In the genomic region with DNA sequence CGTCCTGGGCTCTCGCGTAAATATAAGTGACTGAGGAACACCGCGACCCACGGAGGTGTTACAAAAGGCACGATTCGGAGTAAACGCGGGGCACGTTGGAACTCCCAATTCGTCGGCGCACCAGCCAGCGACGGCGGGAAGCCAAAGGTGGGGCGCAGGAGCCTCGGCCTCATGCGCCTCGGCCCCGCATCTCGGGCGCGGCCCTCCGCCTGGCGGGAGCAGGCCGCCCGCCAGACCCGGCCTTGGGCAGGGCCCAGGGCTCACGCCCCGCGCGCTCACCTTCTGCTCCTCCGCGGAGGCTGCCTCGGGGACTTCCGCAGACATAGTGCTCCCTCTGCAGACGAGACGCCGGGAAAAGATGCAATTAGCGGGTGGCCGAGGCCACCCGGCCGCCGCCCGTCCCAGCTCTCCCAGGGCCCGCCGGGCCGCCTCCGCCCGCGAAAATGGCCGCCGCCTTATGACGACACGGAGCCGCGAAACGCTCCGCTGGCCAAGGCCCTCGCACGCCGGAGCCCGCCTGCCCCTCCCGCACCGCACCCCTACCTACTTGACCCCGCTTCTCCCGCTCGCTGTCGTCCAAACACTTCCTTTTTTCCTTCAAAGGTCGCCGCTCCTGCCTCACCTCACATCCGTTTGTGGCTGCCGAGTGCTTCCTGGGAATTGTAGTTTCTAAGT, we compare ENCODE assay signal across 8 cellular contexts. TPM values are rescaled to one million over a fixed set of nuclear protein-coding genes. Genes with fewer than 3 reads are reported as not detected.
DNase-seq lines count a peak whose midpoint lies in the region; ATAC-seq and TF ChIP-seq lines count a peak whose summit lies in the region.

A gene with protein sequence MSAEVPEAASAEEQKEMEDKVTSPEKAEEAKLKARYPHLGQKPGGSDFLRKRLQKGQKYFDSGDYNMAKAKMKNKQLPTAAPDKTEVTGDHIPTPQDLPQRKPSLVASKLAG (minus strand): TSS at position 462 of the 675 bp plus-strand sequence. CDS start 138 bp downstream, at position 324.

- H3K27me3 Mint-ChIP-seq in WTC11 (ENCODE audit: low read depth): no peaks in the 10 kb centered on the region
- peaks cover 4 to 15% (median 10%) of the 10 kb centered on the region in 3 donors for H3K27me3 Mint-ChIP-seq in immature natural killer cell (ENCODE audit: low read depth in 3 of 3)

- H3K36me3 Mint-ChIP-seq in WTC11: no peaks in the 10 kb centered on the region; the same call in 1 of the 2 replicates
- H3K36me3 Mint-ChIP-seq in immature natural killer cell: peaks cover 0 to under 1% (median 0%) of the 10 kb centered on the region in 3 donors

- POLR2A ChIA-PET in AG04449 (lab: Yijun Ruan, JAX) (interaction anchor here (0.6 kb wide), 1 partner anchor 73 kb away, joined by 3 read pairs; no protein-coding TSS in a partner anchor), WTC11 (lab: Charles Lee) (interaction anchor here (0.9 kb wide), 1 partner anchor 109 kb away, joined by 3 read pairs; no protein-coding TSS in a partner anchor)

- H3K4me1 Mint-ChIP-seq in WTC11 (peaks cover 33% of the 10 kb centered on the region), immature natural killer cell (peaks cover 35 to 46% of the 10 kb centered on the region in 2 donors)

- H3K4me3 ChIP-seq in AG04449 (ENCODE audit: low read depth, low read length): peak within 1 kb of the TSS; percentile 65
- peak within 1 kb of the TSS; percentile 67 to 84 for H3K4me3 ChIP-seq in cardiac fibroblast (replicated peaks in 1 of 2; ENCODE audit: low read depth in 2 of 2, low read length in 2 of 2)

- peak; percentile 10 for TF ChIP-seq CTCF in AG04449 (IDR thresholded peaks at IDR 0.05; ENCODE audit: insufficient read depth, low read length, missing control alignments)
- TF ChIP-seq CTCF in WTC11 (IDR thresholded peaks at IDR 0.05): no peak
- TF ChIP-seq CTCF in cardiac fibroblast (IDR thresholded peaks at IDR 0.05; ENCODE audit: low read depth, low read length): no peak

- peak within 1 kb of the TSS; percentile 93 for H3K4me3 Mint-ChIP-seq in WTC11
- peak within 1 kb of the TSS; percentile 93 to 99 (median 99) for H3K4me3 Mint-ChIP-seq in immature natural killer cell

- CTCF ChIA-PET in AG04449 (lab: Yijun Ruan, JAX) (interaction anchor here (0.9 kb wide), 2 partner anchors 14 to 162 kb away, joined by 3 read pairs; no protein-coding TSS in a partner anchor), WTC11 (lab: Charles Lee) (no interaction called here)

- H3K9me3 Mint-ChIP-seq in WTC11 (no peaks in the 10 kb centered on the region), immature natural killer cell (no peaks in the 10 kb centered on the region)

- peak within 1 kb of the TSS; percentile 95 for H3K27ac Mint-ChIP-seq in WTC11
- H3K27ac Mint-ChIP-seq in immature natural killer cell: peak within 1 kb of the TSS; percentile 98 to 100 (median 100)

- DNase-seq in AG04449 (ENCODE audit: low read depth, low spot score) (peak; percentile 31), NCI-H2196 treated with DMSO at 0.1 percent for 48 hours (lab: John Stamatoyannopoulos, UW; ENCODE audit: unreplicated experiment) (peak; percentile 67), WTC11 (ENCODE audit: low spot score) (peak; percentile 95), cardiac fibroblast (ENCODE audit: low read depth in 2 of 2) (peak; percentile 89 to 94), immature natural killer cell (peak; percentile 70 to 75 (median 72))
- DNase-seq in stimulated activated CD4-positive, alpha-beta T cell treated with anti-CD3 and anti-CD28 coated beads, Interleukin-12 subunit alpha, Interleukin-12 subunit beta, amount 100 ng/mL, for 24 hours (ENCODE audit: low read depth in 2 of 2): peak; percentile 71 to 80

- ATAC-seq in GM18873 (IDR thresholded peaks at IDR 0.05; ENCODE audit: low FRiP score, unreplicated experiment) (peak; percentile 55), HG03139 (IDR thresholded peaks at IDR 0.05; ENCODE audit: unreplicated experiment) (peak; percentile 73), WTC11 (peak; percentile 96)

TF ChIP-seq in WTC11, 78 proteins besides CTCF, POLR2A, EP300 and RAD21 (continues in another document):
- TF ChIP-seq ZNF263 (CRISPR knock-in tag; IDR thresholded peaks at IDR 0.05; ENCODE audit: low read depth): no peak
- TF ChIP-seq, protein P1, sequence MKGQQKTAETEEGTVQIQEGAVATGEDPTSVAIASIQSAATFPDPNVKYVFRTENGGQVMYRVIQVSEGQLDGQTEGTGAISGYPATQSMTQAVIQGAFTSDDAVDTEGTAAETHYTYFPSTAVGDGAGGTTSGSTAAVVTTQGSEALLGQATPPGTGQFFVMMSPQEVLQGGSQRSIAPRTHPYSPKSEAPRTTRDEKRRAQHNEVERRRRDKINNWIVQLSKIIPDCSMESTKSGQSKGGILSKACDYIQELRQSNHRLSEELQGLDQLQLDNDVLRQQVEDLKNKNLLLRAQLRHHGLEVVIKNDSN (CRISPR knock-in tag; IDR thresholded peaks at IDR 0.05): peak; percentile 33; the same call in 1 of the 2 replicates
- TF ChIP-seq, protein P2, sequence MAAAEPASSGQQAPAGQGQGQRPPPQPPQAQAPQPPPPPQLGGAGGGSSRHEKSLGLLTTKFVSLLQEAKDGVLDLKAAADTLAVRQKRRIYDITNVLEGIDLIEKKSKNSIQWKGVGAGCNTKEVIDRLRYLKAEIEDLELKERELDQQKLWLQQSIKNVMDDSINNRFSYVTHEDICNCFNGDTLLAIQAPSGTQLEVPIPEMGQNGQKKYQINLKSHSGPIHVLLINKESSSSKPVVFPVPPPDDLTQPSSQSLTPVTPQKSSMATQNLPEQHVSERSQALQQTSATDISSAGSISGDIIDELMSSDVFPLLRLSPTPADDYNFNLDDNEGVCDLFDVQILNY (CRISPR knock-in tag; IDR thresholded peaks at IDR 0.05): peak; percentile 91
- TF ChIP-seq, protein P3, sequence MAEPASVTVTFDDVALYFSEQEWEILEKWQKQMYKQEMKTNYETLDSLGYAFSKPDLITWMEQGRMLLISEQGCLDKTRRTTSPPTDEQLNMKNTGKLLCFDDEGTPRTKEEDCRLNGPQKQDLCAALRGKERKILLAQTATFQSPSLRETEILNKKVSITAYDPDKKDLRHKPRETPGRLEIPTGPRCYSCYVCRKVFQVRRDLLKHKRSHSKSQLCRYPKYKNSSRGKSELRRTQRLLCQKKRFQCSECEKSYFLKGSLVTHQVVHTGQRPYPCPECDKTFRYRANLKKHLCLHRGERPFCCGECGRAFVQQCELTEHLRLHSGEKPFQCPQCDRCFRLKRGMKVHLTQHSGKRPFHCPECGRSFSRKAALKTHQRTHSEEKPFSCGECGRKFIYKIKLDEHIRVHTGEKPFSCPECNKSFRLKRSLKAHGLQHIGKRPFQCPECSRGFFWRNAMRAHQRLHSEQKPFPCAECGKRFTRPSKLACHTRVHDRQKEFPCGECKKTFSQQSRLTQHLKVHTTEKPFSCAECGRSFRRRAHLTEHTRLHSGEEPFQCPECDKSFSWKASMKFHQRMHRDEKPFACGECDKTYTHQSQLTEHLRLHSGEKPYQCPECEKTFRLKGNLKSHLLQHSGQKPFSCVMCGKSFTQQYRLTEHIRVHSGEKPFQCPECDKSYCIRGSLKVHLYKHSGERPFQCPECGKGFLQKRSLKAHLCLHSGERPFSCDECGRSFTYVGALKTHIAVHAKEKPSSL (CRISPR knock-in tag; conservative IDR thresholded peaks at IDR 0.05): no peak
- peak; percentile 93 for TF ChIP-seq NR2C2 (CRISPR knock-in tag; IDR thresholded peaks at IDR 0.05)
- no peak for TF ChIP-seq MXD4 (CRISPR knock-in tag; IDR thresholded peaks at IDR 0.05; ENCODE audit: borderline replicate concordance)
- peak; percentile 51; the same call in 1 of the 2 replicates for TF ChIP-seq TP53 (CRISPR knock-in tag; IDR thresholded peaks at IDR 0.05)
- TF ChIP-seq, protein P4, sequence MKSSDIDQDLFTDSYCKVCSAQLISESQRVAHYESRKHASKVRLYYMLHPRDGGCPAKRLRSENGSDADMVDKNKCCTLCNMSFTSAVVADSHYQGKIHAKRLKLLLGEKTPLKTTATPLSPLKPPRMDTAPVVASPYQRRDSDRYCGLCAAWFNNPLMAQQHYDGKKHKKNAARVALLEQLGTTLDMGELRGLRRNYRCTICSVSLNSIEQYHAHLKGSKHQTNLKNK (CRISPR knock-in tag; IDR thresholded peaks at IDR 0.05): no peak
- TF ChIP-seq, protein P5, sequence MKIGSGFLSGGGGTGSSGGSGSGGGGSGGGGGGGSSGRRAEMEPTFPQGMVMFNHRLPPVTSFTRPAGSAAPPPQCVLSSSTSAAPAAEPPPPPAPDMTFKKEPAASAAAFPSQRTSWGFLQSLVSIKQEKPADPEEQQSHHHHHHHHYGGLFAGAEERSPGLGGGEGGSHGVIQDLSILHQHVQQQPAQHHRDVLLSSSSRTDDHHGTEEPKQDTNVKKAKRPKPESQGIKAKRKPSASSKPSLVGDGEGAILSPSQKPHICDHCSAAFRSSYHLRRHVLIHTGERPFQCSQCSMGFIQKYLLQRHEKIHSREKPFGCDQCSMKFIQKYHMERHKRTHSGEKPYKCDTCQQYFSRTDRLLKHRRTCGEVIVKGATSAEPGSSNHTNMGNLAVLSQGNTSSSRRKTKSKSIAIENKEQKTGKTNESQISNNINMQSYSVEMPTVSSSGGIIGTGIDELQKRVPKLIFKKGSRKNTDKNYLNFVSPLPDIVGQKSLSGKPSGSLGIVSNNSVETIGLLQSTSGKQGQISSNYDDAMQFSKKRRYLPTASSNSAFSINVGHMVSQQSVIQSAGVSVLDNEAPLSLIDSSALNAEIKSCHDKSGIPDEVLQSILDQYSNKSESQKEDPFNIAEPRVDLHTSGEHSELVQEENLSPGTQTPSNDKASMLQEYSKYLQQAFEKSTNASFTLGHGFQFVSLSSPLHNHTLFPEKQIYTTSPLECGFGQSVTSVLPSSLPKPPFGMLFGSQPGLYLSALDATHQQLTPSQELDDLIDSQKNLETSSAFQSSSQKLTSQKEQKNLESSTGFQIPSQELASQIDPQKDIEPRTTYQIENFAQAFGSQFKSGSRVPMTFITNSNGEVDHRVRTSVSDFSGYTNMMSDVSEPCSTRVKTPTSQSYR (CRISPR knock-in tag; IDR thresholded peaks at IDR 0.05): no peak
- TF ChIP-seq, protein P6, sequence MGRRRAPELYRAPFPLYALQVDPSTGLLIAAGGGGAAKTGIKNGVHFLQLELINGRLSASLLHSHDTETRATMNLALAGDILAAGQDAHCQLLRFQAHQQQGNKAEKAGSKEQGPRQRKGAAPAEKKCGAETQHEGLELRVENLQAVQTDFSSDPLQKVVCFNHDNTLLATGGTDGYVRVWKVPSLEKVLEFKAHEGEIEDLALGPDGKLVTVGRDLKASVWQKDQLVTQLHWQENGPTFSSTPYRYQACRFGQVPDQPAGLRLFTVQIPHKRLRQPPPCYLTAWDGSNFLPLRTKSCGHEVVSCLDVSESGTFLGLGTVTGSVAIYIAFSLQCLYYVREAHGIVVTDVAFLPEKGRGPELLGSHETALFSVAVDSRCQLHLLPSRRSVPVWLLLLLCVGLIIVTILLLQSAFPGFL (CRISPR knock-in tag; IDR thresholded peaks at IDR 0.05; ENCODE audit: borderline replicate concordance): 0 out of 2 replicates have a peak, but pooled peaks have one; percentile 11
- TF ChIP-seq FOXK1 (CRISPR knock-in tag; IDR thresholded peaks at IDR 0.05): peak; percentile 81; the same call in 1 of the 2 replicates

RNA-seq across cellular contexts. Expression of the gene that starts here (rescaled TPM):
- total RNA-seq in WTC11 (2021): 203 to 217 TPM (median 212 TPM) in 3 replicates
- 10 to 100 TPM; 62.9 to 88.5 (median 71.2) TPM for polyA plus RNA-seq in immature natural killer cell

Comparison
In these comparisons a context has a peak if more than half of its experiments do, and no peak if none do; other contexts are left out.
1. Peak in every context shown above with its lines: DNase-seq, ATAC-seq and H3K4me3 ChIP-seq.
2. DNase-seq: peak in every context shown above with its lines; median percentile 95 in WTC11; 92 in cardiac fibroblast; 76 in stimulated activated CD4-positive, alpha-beta T cell treated with anti-CD3 and anti-CD28 coated beads, Interleukin-12 subunit alpha, Interleukin-12 subunit beta, amount 100 ng/mL, for 24 hours; 72 in immature natural killer cell; 67 in NCI-H2196 treated with DMSO at 0.1 percent for 48 hours; 31 in AG04449.